Comparison of ENCODE assay signal across 9 cellular contexts in the genomic region with DNA sequence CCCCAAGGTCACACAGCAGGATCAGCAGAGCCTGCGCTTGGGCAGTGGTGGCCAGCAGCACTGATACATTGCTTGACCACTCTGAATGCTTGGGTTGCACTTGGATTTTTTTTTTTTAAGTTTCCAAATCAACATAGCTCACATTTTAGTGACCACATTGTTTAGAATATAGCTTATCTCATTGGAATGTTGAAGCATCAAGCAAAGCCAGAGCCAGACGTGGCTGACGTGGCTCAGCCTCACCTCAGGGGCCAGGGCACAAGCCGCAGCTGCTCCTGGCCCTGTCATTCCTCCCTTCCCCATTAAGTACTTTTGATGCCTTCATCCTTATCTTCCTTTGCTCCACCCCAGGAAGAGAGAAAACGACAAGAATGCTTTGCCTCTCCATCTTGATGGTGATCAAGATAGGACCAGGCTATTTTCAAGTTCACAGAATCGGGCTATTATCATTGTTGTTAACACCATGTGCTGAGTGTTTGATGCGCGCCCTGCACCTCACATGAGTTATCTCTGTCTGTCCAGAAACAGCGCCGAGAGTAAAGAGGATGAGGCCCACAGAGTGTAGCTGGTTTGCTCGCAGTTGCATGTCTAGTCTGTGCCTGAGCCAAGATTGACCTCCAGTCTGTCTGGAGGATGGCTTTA.
DNase-seq lines count a peak whose midpoint lies in the region; ATAC-seq lines count a peak whose summit lies in the region.
"Had no signal": no experiment of that assay in that cellular context is flagged by ENCODE, and none has a peak within 500 bp of the region (broad histone marks: within the 10 kb centered on the region; RNA-seq: fewer than 3 reads in every experiment).

No MANE protein-coding gene starts in this region.

- intact Hi-C loops in left cardiac atrium (cut with DNase I): no loop called here

- in situ Hi-C loops in G401 (cut with HindIII; ENCODE audit: low sequenced_read_pairs): no loop called here

- peak overlapping the region; percentile 19 for H3K9ac ChIP-seq in adipocyte (ENCODE audit: low read length)

- H3K4me3 ChIP-seq in adipocyte (ENCODE audit: low read length): no peak overlapping the region

- DNase-seq in HCEC 1CT (peak; percentile 98), adipocyte (ENCODE audit: low read depth) (peak; percentile 92), left cardiac atrium (no peak), NCI-H510A treated with DMSO at 0.1 percent for 48 hours (lab: John Stamatoyannopoulos, UW) (no peak), globus pallidus (ENCODE audit: low spot score) (no peak), activated gamma-delta T cell treated with Interleukin-2 at 50 U/mL for 16 hours (no peak), G401 (ENCODE audit: low spot score) (no peak)
- no peak for DNase-seq in stimulated activated effector memory CD8-positive, alpha-beta T cell treated with anti-CD3 and anti-CD28 coated beads, Interleukin-12 subunit alpha, Interleukin-12 subunit beta, amount 100 ng/mL, for 72 hours (ENCODE audit: low spot score in 2 of 2)
- DNase-seq: activated T-cell treated with anti-CD3 and anti-CD28 coated beads, Interleukin-2, amount 50 U/mL, for 1 hour had no signal

- H3K4me1 ChIP-seq in adipocyte (ENCODE audit: control insufficient read depth, insufficient read depth, low read length): peaks cover 48% of the 10 kb centered on the region

- H3K27me3 ChIP-seq in adipocyte (replicated peaks; ENCODE audit: control insufficient read depth, insufficient read depth, low read length): no peaks in the 10 kb centered on the region

- no peaks in the 10 kb centered on the region for H3K9me3 ChIP-seq in adipocyte (ENCODE audit: control insufficient read depth, low read length)

- H3K36me3 ChIP-seq in adipocyte (ENCODE audit: control insufficient read depth, insufficient read depth, low read length, severe bottlenecking): peaks cover 41% of the 10 kb centered on the region

- H3K27ac Mint-ChIP-seq in stimulated activated effector memory CD8-positive, alpha-beta T cell treated with anti-CD3 and anti-CD28 coated beads, Interleukin-12 subunit alpha, Interleukin-12 subunit beta, amount 100 ng/mL, for 72 hours: peak overlapping the region; percentile 91

- no peak overlapping the region for H3K4me3 Mint-ChIP-seq in stimulated activated effector memory CD8-positive, alpha-beta T cell treated with anti-CD3 and anti-CD28 coated beads, Interleukin-12 subunit alpha, Interleukin-12 subunit beta, amount 100 ng/mL, for 72 hours

- H3K36me3 Mint-ChIP-seq in stimulated activated effector memory CD8-positive, alpha-beta T cell treated with anti-CD3 and anti-CD28 coated beads, Interleukin-12 subunit alpha, Interleukin-12 subunit beta, amount 100 ng/mL, for 72 hours: peaks cover 74% of the 10 kb centered on the region

- peaks cover 40% of the 10 kb centered on the region for H3K4me1 Mint-ChIP-seq in stimulated activated effector memory CD8-positive, alpha-beta T cell treated with anti-CD3 and anti-CD28 coated beads, Interleukin-12 subunit alpha, Interleukin-12 subunit beta, amount 100 ng/mL, for 72 hours

- peak; percentile 41 to 69 for ATAC-seq in left cardiac atrium
- ATAC-seq in stimulated activated effector memory CD8-positive, alpha-beta T cell treated with anti-CD3 and anti-CD28 coated beads, Interleukin-12 subunit alpha, Interleukin-12 subunit beta, amount 100 ng/mL, for 72 hours: no peak

- no peaks in the 10 kb centered on the region for H3K9me3 Mint-ChIP-seq in stimulated activated effector memory CD8-positive, alpha-beta T cell treated with anti-CD3 and anti-CD28 coated beads, Interleukin-12 subunit alpha, Interleukin-12 subunit beta, amount 100 ng/mL, for 72 hours

Comparison
In these comparisons a context has a peak if more than half of its experiments do, and no peak if none do; other contexts are left out.
1. DNase-seq: peak in HCEC 1CT (single experiment) and adipocyte (single experiment); none in left cardiac atrium (single experiment), stimulated activated effector memory CD8-positive, alpha-beta T cell treated with anti-CD3 and anti-CD28 coated beads, Interleukin-12 subunit alpha, Interleukin-12 subunit beta, amount 100 ng/mL, for 72 hours (0 of 2), NCI-H510A treated with DMSO at 0.1 percent for 48 hours (single experiment), globus pallidus (single experiment), activated gamma-delta T cell treated with Interleukin-2 at 50 U/mL for 16 hours (single experiment) and G401 (single experiment).